ENCODE assay signal across 29 cellular contexts in the genomic region with DNA sequence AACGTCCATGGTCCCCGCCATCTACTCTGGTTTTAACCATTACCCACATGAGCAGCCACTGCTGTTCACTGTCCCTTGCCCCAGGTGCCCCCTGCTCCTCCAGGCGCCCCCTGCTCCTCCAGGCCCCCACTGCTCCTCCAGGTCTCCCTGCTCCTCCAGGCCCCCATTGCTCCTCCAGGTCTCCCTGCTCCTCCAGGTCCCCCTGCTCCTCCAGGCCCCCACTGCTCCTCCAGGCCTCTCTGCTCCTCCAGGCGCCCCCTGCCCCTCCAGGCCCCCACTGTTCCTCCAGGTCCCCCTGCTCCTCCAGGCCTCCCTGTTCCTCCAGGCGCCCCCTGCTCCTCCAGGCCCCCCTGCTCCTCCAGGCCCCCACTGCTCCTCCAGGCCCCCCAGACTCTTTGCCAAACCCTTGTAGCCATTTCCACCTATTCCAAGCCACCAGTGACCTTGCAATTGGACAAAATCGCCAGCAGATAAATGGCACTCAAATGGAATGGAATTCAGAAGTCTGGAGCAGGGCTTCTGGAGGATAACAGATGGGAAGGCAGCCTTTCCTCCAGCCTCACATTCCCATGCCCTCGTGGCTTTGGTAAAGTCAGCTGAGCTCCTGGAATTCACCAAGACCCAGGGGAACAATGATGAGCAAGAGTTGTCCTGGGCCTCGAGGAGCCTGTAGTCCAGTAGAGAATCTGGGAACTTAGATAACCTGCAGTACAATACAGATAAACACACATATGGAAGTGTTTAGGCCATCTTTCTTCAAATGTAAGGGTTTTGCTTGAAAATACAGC. TPM values are rescaled to one million over a fixed set of nuclear protein-coding genes. Genes with fewer than 3 reads are reported as not detected.
DNase-seq lines count a peak whose midpoint lies in the region; ATAC-seq, FAIRE-seq and TF ChIP-seq lines count a peak whose summit lies in the region.
"Had no signal": no experiment of that assay in that cellular context is flagged by ENCODE, and none has a peak within 500 bp of the region (broad histone marks: within the 10 kb centered on the region; RNA-seq: fewer than 3 reads in every experiment).

No MANE protein-coding gene starts in this region.

- no peaks in the 10 kb centered on the region for H4K20me1 ChIP-seq in HepG2 (ENCODE audit: insufficient read depth, low read length)

- no peak overlapping the region for H3K23ac ChIP-seq in neuronal stem cell (ENCODE audit: low read depth, low read length, poor library complexity)

- H3K9me3 ChIP-seq in neuronal stem cell (replicated peaks in 1 of 2; ENCODE audit: control insufficient read depth in 2 of 2, insufficient read depth in 1 of 2, low read depth in 1 of 2, low read length in 2 of 2) (no peaks in the 10 kb centered on the region), HepG2 (ENCODE audit: low read length) (no peaks in the 10 kb centered on the region)
- H3K9me3 ChIP-seq: ascending aorta, left ventricle myocardium inferior, vagina had no signal

- no peak overlapping the region for H3K9ac ChIP-seq in neuronal stem cell (ENCODE audit: low read depth, low read length, poor library complexity)
- H3K9ac ChIP-seq in HepG2 (ENCODE audit: insufficient read depth, low read depth, low read length): no peak overlapping the region

- no peak overlapping the region for H2BK12ac ChIP-seq in neuronal stem cell (ENCODE audit: low read length)

- ATAC-seq in HepG2: no peak
- ATAC-seq: activated T-cell treated with anti-CD3 and anti-CD28 coated beads, Interleukin-2, amount 50 U/mL, for 4 hours; foreskin keratinocyte had no signal

- POLR2A ChIA-PET in AG04449 (lab: Yijun Ruan, JAX): interaction anchor here (1.0 kb wide), 1 partner anchor 13 kb away, joined by 4 read pairs; a partner anchor contains a TSS
- POLR2A ChIA-PET in HepG2 (lab: Yijun Ruan, JAX): interaction anchor here (1.6 kb wide), 1 partner anchor 13 kb away, joined by 5 read pairs; a partner anchor contains a TSS

- DNase-seq in AG04449 (ENCODE audit: low read depth, low spot score) (peak; percentile 58), GM04503 (ENCODE audit: low read depth) (peak; percentile 66), epidermal melanocyte (ENCODE audit: insufficient read length, low spot score) (peak; percentile 80), neuronal stem cell (ENCODE audit: low spot score) (no peak), HepG2 (ENCODE audit: low spot score) (no peak), Kasumi-1 (lab: John Stamatoyannopoulos, UW) (no peak), glutamatergic neuron (no peak)
- DNase-seq in activated effector memory CD4-positive, alpha-beta T cell treated with anti-CD3 and anti-CD28 coated beads, Interleukin-2, amount 50 U/mL, for 16 hours: no peak
- DNase-seq: activated CD4-positive, alpha-beta T cell treated with anti-CD3 and anti-CD28 coated beads for 48 hours; activated naive CD4-positive, alpha-beta T cell treated with anti-CD3 and anti-CD28 coated beads, Interleukin-2, amount 10 ng/mL, durations not matched to agents 7 days and 5 days; activated T-cell treated with anti-CD3 and anti-CD28 coated beads, Interleukin-2, amount 50 U/mL, for 4 hours; immature natural killer cell; left ventricle myocardium inferior; midbrain; NCI-H1105 treated with DMSO at 0.1 percent for 48 hours; NCI-H2029 treated with DMSO at 0.1 percent for 48 hours; NCI-H226; NCI-H774; nephron progenitor cell; OCI-M1; small intestine; stimulated activated CD4-positive, alpha-beta T cell treated with anti-CD3 and anti-CD28 coated beads, Interleukin-2, amount 100 ng/mL, for 24 hours had no signal

- TF ChIP-seq POLR2A in HepG2 (IDR thresholded peaks at IDR 0.05; ENCODE audit: insufficient read depth in 1 of 2, low read depth in 2 of 2, low read length in 2 of 2): no peak

- FAIRE-seq in HepG2 (lab: Jason Lieb, UNC): no peak
- FAIRE-seq: small intestine had no signal

- H2AFZ ChIP-seq in neuronal stem cell (ENCODE audit: low read length) (no peak overlapping the region), HepG2 (ENCODE audit: low read length) (no peak overlapping the region)
- H2AFZ ChIP-seq: hepatocyte had no signal

- peak overlapping the region; percentile 49 for H2BK15ac ChIP-seq in neuronal stem cell (ENCODE audit: low read length)

- TF ChIP-seq CTCF in AG04449 (IDR thresholded peaks at IDR 0.05; ENCODE audit: insufficient read depth, low read length, missing control alignments) (no peak), HepG2 (CRISPR knock-in tag; IDR thresholded peaks at IDR 0.05) (no peak), glutamatergic neuron (IDR thresholded peaks at IDR 0.05; ENCODE audit: partially characterized antibody, unreplicated experiment) (no peak)

- intact Hi-C loops in HepG2 (cut with micrococcal nuclease; ENCODE audit: unreplicated experiment): loop anchor here (10.0 kb wide), 1 partner anchor 94 kb away; no protein-coding TSS in a partner anchor

- peaks cover 4% of the 10 kb centered on the region for H3K9me3 Mint-ChIP-seq in glutamatergic neuron (ENCODE audit: unreplicated experiment)
- H3K9me3 Mint-ChIP-seq: activated naive CD4-positive, alpha-beta T cell treated with anti-CD3 and anti-CD28 coated beads, Interleukin-2, amount 10 ng/mL, durations not matched to agents 7 days and 5 days; activated T-cell treated with anti-CD3 and anti-CD28 coated beads, Interleukin-2, amount 50 U/mL, for 4 hours; central memory CD8-positive, alpha-beta T cell; immature natural killer cell; nephron progenitor cell had no signal

- in situ Hi-C loops in HepG2 (cut with HindIII; ENCODE audit: extremely low pct_ligation_motif_present, low pct_unique_long_range_greater_than_20kb): no loop called here

- H3K79me2 ChIP-seq in HepG2 (ENCODE audit: insufficient read depth, low read length): no peaks in the 10 kb centered on the region
- H3K79me2 ChIP-seq: hepatocyte had no signal

- CTCF ChIA-PET in AG04449 (lab: Yijun Ruan, JAX): interaction anchor here (1.2 to 6.7 kb wide), 4 partner anchors 24 to 382 kb away, joined by 3 to 185 read pairs (median 16); no protein-coding TSS in a partner anchor
- CTCF ChIA-PET in HepG2 (lab: Yijun Ruan, JAX; ENCODE audit: low intra/inter-chr PET ratio, low total read pairs): no interaction called here

- no peak overlapping the region for H3K4ac ChIP-seq in neuronal stem cell (ENCODE audit: low read length)

- H4K91ac ChIP-seq in neuronal stem cell (ENCODE audit: low read depth, low read length, poor library complexity): no peak overlapping the region

- peaks cover 6% of the 10 kb centered on the region for H3K4me1 Mint-ChIP-seq in glutamatergic neuron (ENCODE audit: low read depth, unreplicated experiment)

- H3K36me3 Mint-ChIP-seq in glutamatergic neuron (ENCODE audit: unreplicated experiment): peaks cover 7% of the 10 kb centered on the region
- H3K36me3 Mint-ChIP-seq: activated naive CD4-positive, alpha-beta T cell treated with anti-CD3 and anti-CD28 coated beads, Interleukin-2, amount 10 ng/mL, durations not matched to agents 7 days and 5 days; CD14-positive monocyte; IgD-negative memory B cell; immature natural killer cell had no signal

- H3K14ac ChIP-seq in neuronal stem cell (ENCODE audit: low read length): no peak overlapping the region

- H3K4me3 ChIP-seq in AG04449 (ENCODE audit: low read depth, low read length) (no peak overlapping the region), neuronal stem cell (ENCODE audit: low read length in 2 of 2) (no peak overlapping the region), HepG2 (replicated peaks in 1 of 3; ENCODE audit: insufficient read depth in 1 of 3, low read depth in 2 of 3, low read length in 3 of 3) (no peak overlapping the region)
- H3K4me3 ChIP-seq: ascending aorta, hepatocyte, left ventricle myocardium inferior, vagina had no signal

- no peak overlapping the region for H4K8ac ChIP-seq in neuronal stem cell (ENCODE audit: low read depth, low read length)

- H3K27ac Mint-ChIP-seq in glutamatergic neuron (ENCODE audit: unreplicated experiment): no peak overlapping the region
- H3K27ac Mint-ChIP-seq: activated naive CD4-positive, alpha-beta T cell treated with anti-CD3 and anti-CD28 coated beads, Interleukin-2, amount 10 ng/mL, durations not matched to agents 7 days and 5 days; CD14-positive monocyte; IgD-negative memory B cell had no signal

- peaks cover 0 to 20% (median 0%) of the 10 kb centered on the region in 3 experiments for H3K27me3 ChIP-seq in neuronal stem cell (ENCODE audit: control insufficient read depth in 3 of 3, insufficient read depth in 3 of 3, low read depth in 1 of 3, low read length in 3 of 3)
- H3K27me3 ChIP-seq in HepG2 (ENCODE audit: control insufficient read depth in 1 of 2, insufficient read depth in 2 of 2, low read length in 2 of 2): no peaks in the 10 kb centered on the region
- H3K27me3 ChIP-seq: ascending aorta, foreskin keratinocyte, hepatocyte, vagina had no signal

- no peak overlapping the region for H3K4me3 Mint-ChIP-seq in glutamatergic neuron (ENCODE audit: unreplicated experiment)
- H3K4me3 Mint-ChIP-seq: activated naive CD4-positive, alpha-beta T cell treated with anti-CD3 and anti-CD28 coated beads, Interleukin-2, amount 10 ng/mL, durations not matched to agents 7 days and 5 days; activated T-cell treated with anti-CD3 and anti-CD28 coated beads, Interleukin-2, amount 50 U/mL, for 4 hours; CD14-positive monocyte; central memory CD8-positive, alpha-beta T cell; immature natural killer cell; nephron progenitor cell had no signal

- TF ChIP-seq EP300 in HepG2 (IDR thresholded peaks at IDR 0.05; ENCODE audit: low read depth in 2 of 2, low read length in 2 of 2): no peak
- no peak for TF ChIP-seq EP300 in HepG2 (CRISPR knock-in tag; IDR thresholded peaks at IDR 0.05; ENCODE audit: borderline replicate concordance)

- H3K36me3 ChIP-seq in neuronal stem cell (replicated peaks in 1 of 2; ENCODE audit: control insufficient read depth in 2 of 2, insufficient read depth in 2 of 2, low read length in 2 of 2): no peaks in the 10 kb centered on the region
- peaks cover 15 to 51% of the 10 kb centered on the region in 2 experiments; a peak in 4 of 5 replicates for H3K36me3 ChIP-seq in HepG2 (replicated peaks in 1 of 2; ENCODE audit: control insufficient read depth in 1 of 2, insufficient read depth in 2 of 2, low read length in 2 of 2)
- H3K36me3 ChIP-seq: vagina had no signal

- H3K79me1 ChIP-seq in neuronal stem cell (ENCODE audit: low read depth, low read length): no peaks in the 10 kb centered on the region

- WGBS in neuronal stem cell (ENCODE audit: extremely low coverage in 2 of 2, insufficient read length in 2 of 2, insufficient replicate concordance in 1 of 2), 2 donors: no CpG with 5 or more reads among the region's 8 CpGs
- 94% methylated on average over 8 of the region's 8 CpGs for WGBS in HepG2 (ENCODE audit: low lambda C conversion rate)

- no TSS peak for BruUV-seq in HepG2 (replicated peaks; lab: Mats Ljungman, UMichigan)

- no peak overlapping the region for H2BK5ac ChIP-seq in neuronal stem cell (ENCODE audit: low read length)

- H3K27ac ChIP-seq in neuronal stem cell (replicated peaks; ENCODE audit: low read length): no peak overlapping the region
- no peak overlapping the region for H3K27ac ChIP-seq in HepG2 (ENCODE audit: extremely low read length, insufficient read depth, low read length)
- H3K27ac ChIP-seq: ascending aorta, foreskin keratinocyte, hepatocyte, left ventricle myocardium inferior, vagina had no signal

- H3K4me1 ChIP-seq in neuronal stem cell (ENCODE audit: control insufficient read depth in 2 of 2, insufficient read depth in 1 of 2, low read depth in 1 of 2, low read length in 2 of 2): no peaks in the 10 kb centered on the region
- no peaks in the 10 kb centered on the region for H3K4me1 ChIP-seq in HepG2 (ENCODE audit: insufficient read depth, low read length)
- H3K4me1 ChIP-seq: foreskin keratinocyte, vagina had no signal

- peaks cover 10% of the 10 kb centered on the region for H3K27me3 Mint-ChIP-seq in glutamatergic neuron (ENCODE audit: unreplicated experiment)
- H3K27me3 Mint-ChIP-seq: central memory CD8-positive, alpha-beta T cell; IgD-negative memory B cell had no signal

- no peak overlapping the region for H3K18ac ChIP-seq in neuronal stem cell (ENCODE audit: low read length)

- peak overlapping the region; percentile 19 for H2AK5ac ChIP-seq in neuronal stem cell (ENCODE audit: low read depth, low read length)

- H2BK120ac ChIP-seq in neuronal stem cell (ENCODE audit: low read depth, low read length): no peak overlapping the region

- TF ChIP-seq RAD21 in HepG2 (CRISPR knock-in tag; IDR thresholded peaks at IDR 0.05): no peak

- no peak overlapping the region for H3K4me2 ChIP-seq in neuronal stem cell (ENCODE audit: insufficient read depth, low read length, poor library complexity, severe bottlenecking)
- no peak overlapping the region for H3K4me2 ChIP-seq in HepG2 (ENCODE audit: low read depth, low read length)
- H3K4me2 ChIP-seq: hepatocyte had no signal

RNA-seq across cellular contexts. Expression of a gene that starts 13.3 kb away (rescaled TPM):
- polyA plus RNA-seq in neuronal stem cell (2013, experiment 1 of 2): 2,267 TPM
- polyA plus RNA-seq in neuronal stem cell (2013, experiment 2 of 2): 2,302 TPM
- total RNA-seq in HepG2 (2016; rRNA removed; fragmentation: Illumina TruSeq; extraction: Trizol) (3,331 and 4,246 TPM in 2 replicates), glutamatergic neuron (ENCODE audit: unreplicated experiment) (761 TPM)
- 5,225 and 5,854 TPM in 2 replicates for total RNA-seq in HepG2 (2016; cell fraction: cytosol; rRNA removed; fragmentation: Illumina TruSeq; extraction: Trizol; ENCODE audit: low read depth)
- total RNA-seq in HepG2 (2016; cell fraction: insoluble cytoplasmic fraction; rRNA removed; fragmentation: Illumina TruSeq; extraction: Trizol): 3,362 and 4,378 TPM in 2 replicates
- 8,556 and 9,092 TPM in 2 replicates for total RNA-seq in HepG2 (2016; cell fraction: membrane; rRNA removed; fragmentation: Illumina TruSeq; extraction: Trizol)
- 1,122 and 1,268 TPM in 2 replicates for total RNA-seq in HepG2 (2016; cell fraction: nucleus; rRNA removed; fragmentation: Illumina TruSeq; extraction: Trizol)
- polyA plus RNA-seq in HepG2 (2011; rRNA removed): 3,582 and 3,614 TPM in 2 replicates
- 3,176 and 4,386 TPM in 2 replicates for polyA plus RNA-seq in HepG2 (2011; cell fraction: cytosol; rRNA removed)
- 741 and 878 TPM in 2 replicates for polyA plus RNA-seq in HepG2 (2011; cell fraction: nucleus; rRNA removed)
- polyA plus RNA-seq in HepG2 (2012): 8,552 and 9,844 TPM in 2 replicates
- polyA plus RNA-seq in HepG2 (2016; cell fraction: cytosol; fragmentation: Illumina TruSeq; extraction: Trizol; ENCODE audit: low read depth): 7,218 and 7,614 TPM in 2 replicates
- 4,222 and 4,697 TPM in 2 replicates for polyA plus RNA-seq in HepG2 (2016; cell fraction: insoluble cytoplasmic fraction; fragmentation: Illumina TruSeq; extraction: Trizol; ENCODE audit: low read depth)
- polyA plus RNA-seq in HepG2 (2016; cell fraction: membrane; fragmentation: Illumina TruSeq; extraction: Trizol; ENCODE audit: low read depth): 8,348 and 8,377 TPM in 2 replicates
- polyA plus RNA-seq in HepG2 (2016; cell fraction: nucleus; fragmentation: Illumina TruSeq; extraction: Trizol; ENCODE audit: insufficient read depth, low read depth): 2,101 and 2,110 TPM in 2 replicates
- polyA minus RNA-seq in HepG2 (2011; rRNA and poly(A)+ RNA removed; ENCODE audit: low replicate concordance): 234 and 364 TPM in 2 replicates
- 317 and 452 TPM in 2 replicates for polyA minus RNA-seq in HepG2 (2011; cell fraction: cytosol; rRNA and poly(A)+ RNA removed)
- 241 and 344 TPM in 2 replicates for polyA minus RNA-seq in HepG2 (2011; cell fraction: nucleus; rRNA and poly(A)+ RNA removed)

Comparison
In these comparisons a context has a peak if more than half of its experiments do, and no peak if none do; other contexts are left out.
1. DNase-seq: peak in AG04449 (single experiment), GM04503 (single experiment) and epidermal melanocyte (single experiment); none in neuronal stem cell (single experiment), HepG2 (single experiment), Kasumi-1 (0 of 2), glutamatergic neuron (single experiment) and activated effector memory CD4-positive, alpha-beta T cell treated with anti-CD3 and anti-CD28 coated beads, Interleukin-2, amount 50 U/mL, for 16 hours (single experiment).